In the genomic region with DNA sequence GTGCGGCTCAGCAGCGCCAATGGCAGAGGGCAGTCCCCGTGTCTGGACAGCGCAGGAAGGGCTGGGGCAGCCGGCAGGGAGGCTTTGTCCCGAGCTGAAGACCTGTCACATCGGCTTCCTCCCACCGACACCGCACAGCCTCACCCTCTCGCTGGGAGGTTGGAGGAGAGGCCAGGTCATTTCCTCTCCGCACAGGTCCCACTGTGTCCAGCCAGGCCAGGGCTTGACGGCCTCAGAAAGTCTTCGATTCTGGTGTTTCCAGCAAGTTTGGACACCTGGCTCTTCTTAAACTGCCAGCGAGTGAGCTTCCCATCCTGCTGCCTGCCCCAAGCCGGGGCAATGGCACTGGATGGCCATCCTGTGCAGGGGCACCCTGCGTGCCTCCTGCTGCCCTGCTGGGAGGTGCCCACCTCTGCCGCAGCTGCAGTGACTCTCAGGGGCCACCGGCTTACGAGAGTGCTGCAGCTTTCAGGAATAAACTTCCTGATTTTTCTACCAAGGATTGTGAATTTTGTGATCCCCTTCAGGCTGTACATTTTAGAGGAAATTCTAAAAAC, we compare ENCODE assay signal across 14 cellular contexts.
"Had no signal": no experiment of that assay in that cellular context is flagged by ENCODE, and none has a peak within 500 bp of the region (broad histone marks: within the 10 kb centered on the region; RNA-seq: fewer than 3 reads in every experiment).

No MANE protein-coding gene starts in this region.

- H3K36me3 ChIP-seq: cardiac muscle cell, left lung, pancreas, tibial artery had no signal

- DNase-seq: activated B cell treated with CpG ODN at 0.5 μM for 24 hours; activated CD8-positive, alpha-beta memory T cell treated with anti-CD3 and anti-CD28 coated beads, Interleukin-2, amount 50 U/mL, for 4 hours; activated naive CD4-positive, alpha-beta T cell; foreskin melanocyte; islet precursor cell; left lung; mesenchymal stem cell; pancreas; stimulated activated CD4-positive, alpha-beta T cell treated with anti-CD3 and anti-CD28 coated beads, Interleukin-4, amount 100 ng/mL, for 24 hours had no signal

- FAIRE-seq: pancreas had no signal

- H3K27ac ChIP-seq: cardiac muscle cell, left lung, pancreas, tibial artery had no signal

- H3K27me3 Mint-ChIP-seq: activated B cell treated with CpG ODN at 0.5 μM for 24 hours had no signal

- H3K27ac Mint-ChIP-seq: activated B cell treated with CpG ODN at 0.5 μM for 24 hours; T-helper 1 cell treated with Interleukin-12 subunit alpha and Interleukin-12 subunit beta and Interleukin-4 antibody, amounts not matched to agents 30 μg/mL and 1 μg/mL, for 36 hours had no signal

- H3K9me3 Mint-ChIP-seq: activated B cell treated with CpG ODN at 0.5 μM for 24 hours; T-helper 1 cell treated with Interleukin-12 subunit alpha and Interleukin-12 subunit beta and Interleukin-4 antibody, amounts not matched to agents 30 μg/mL and 1 μg/mL, for 36 hours had no signal

- H3K4me3 ChIP-seq: cardiac muscle cell, left lung, pancreas, tibial artery had no signal

- H3K4me1 ChIP-seq: left lung, pancreas, tibial artery had no signal

- H3K4me1 Mint-ChIP-seq: activated B cell treated with CpG ODN at 0.5 μM for 24 hours, nephron had no signal

- H3K9me3 ChIP-seq: left lung, pancreas, tibial artery had no signal

- H3K4me3 Mint-ChIP-seq: activated B cell treated with CpG ODN at 0.5 μM for 24 hours; nephron; T-helper 1 cell treated with Interleukin-12 subunit alpha and Interleukin-12 subunit beta and Interleukin-4 antibody, amounts not matched to agents 30 μg/mL and 1 μg/mL, for 36 hours had no signal

- H3K27me3 ChIP-seq: cardiac muscle cell, left lung, pancreas, tibial artery had no signal

- ATAC-seq: left lung, pancreas, SK-N-SH treated with all-trans-retinoic acid at 6 μM for 48 hours had no signal
